In genomic region chr14:52695481-52696091, GRCh38 we compare ENCODE assay signal across 1 cellular context.
TF ChIP-seq lines count a peak whose summit lies in the region.

A gene with protein sequence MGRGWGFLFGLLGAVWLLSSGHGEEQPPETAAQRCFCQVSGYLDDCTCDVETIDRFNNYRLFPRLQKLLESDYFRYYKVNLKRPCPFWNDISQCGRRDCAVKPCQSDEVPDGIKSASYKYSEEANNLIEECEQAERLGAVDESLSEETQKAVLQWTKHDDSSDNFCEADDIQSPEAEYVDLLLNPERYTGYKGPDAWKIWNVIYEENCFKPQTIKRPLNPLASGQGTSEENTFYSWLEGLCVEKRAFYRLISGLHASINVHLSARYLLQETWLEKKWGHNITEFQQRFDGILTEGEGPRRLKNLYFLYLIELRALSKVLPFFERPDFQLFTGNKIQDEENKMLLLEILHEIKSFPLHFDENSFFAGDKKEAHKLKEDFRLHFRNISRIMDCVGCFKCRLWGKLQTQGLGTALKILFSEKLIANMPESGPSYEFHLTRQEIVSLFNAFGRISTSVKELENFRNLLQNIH (minus strand): TSS chr14:52695558. CDS start chr14:52695481, 77 bp downstream.

TF ChIP-seq in HepG2, 621 proteins besides CTCF, POLR2A, EP300 and RAD21 (continued from another document):
- TF ChIP-seq, protein P1, sequence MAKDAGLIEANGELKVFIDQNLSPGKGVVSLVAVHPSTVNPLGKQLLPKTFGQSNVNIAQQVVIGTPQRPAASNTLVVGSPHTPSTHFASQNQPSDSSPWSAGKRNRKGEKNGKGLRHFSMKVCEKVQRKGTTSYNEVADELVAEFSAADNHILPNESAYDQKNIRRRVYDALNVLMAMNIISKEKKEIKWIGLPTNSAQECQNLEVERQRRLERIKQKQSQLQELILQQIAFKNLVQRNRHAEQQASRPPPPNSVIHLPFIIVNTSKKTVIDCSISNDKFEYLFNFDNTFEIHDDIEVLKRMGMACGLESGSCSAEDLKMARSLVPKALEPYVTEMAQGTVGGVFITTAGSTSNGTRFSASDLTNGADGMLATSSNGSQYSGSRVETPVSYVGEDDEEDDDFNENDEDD (CRISPR knock-in tag; IDR thresholded peaks at IDR 0.05; ENCODE audit: borderline replicate concordance): peak; percentile 45; the same call in 1 of the 2 replicates
- TF ChIP-seq ESRRA (CRISPR knock-in tag; IDR thresholded peaks at IDR 0.05; ENCODE audit: low read depth): peak; percentile 48
- 0 out of 2 replicates have a peak, but pooled peaks have one; percentile 2 for TF ChIP-seq ZNF343 (CRISPR knock-in tag; IDR thresholded peaks at IDR 0.05)
- TF ChIP-seq SOX5 (CRISPR knock-in tag; IDR thresholded peaks at IDR 0.05; ENCODE audit: borderline replicate concordance): 0 out of 2 replicates have a peak, but pooled peaks have one; percentile 11
- TF ChIP-seq SPEN (CRISPR knock-in tag; IDR thresholded peaks at IDR 0.05; ENCODE audit: low read depth): peak; percentile 50; the same call in 1 of the 2 replicates
- TF ChIP-seq HNF1A (IDR thresholded peaks at IDR 0.05; ENCODE audit: low read depth): no peak
- no peak for TF ChIP-seq HNF1A (CRISPR knock-in tag; IDR thresholded peaks at IDR 0.05; ENCODE audit: borderline replicate concordance)
- TF ChIP-seq YY1 (IDR thresholded peaks at IDR 0.05; ENCODE audit: insufficient read depth, insufficient replicate concordance, low read depth, low read length): peak; percentile 51
- peak; percentile 51 for TF ChIP-seq POLR2AphosphoS5 (IDR thresholded peaks at IDR 0.05; ENCODE audit: low read depth, low read length)
- TF ChIP-seq ZNF709 (CRISPR knock-in tag; IDR thresholded peaks at IDR 0.05): peak; percentile 10; the same call in 1 of the 2 replicates
- 0 out of 2 replicates have a peak, but pooled peaks have one; percentile 25 for TF ChIP-seq ZNF441 (CRISPR knock-in tag; IDR thresholded peaks at IDR 0.05; ENCODE audit: borderline replicate concordance)
- TF ChIP-seq HIVEP1 (CRISPR knock-in tag; IDR thresholded peaks at IDR 0.05): no peak
- TF ChIP-seq ZBTB43 (CRISPR knock-in tag; conservative IDR thresholded peaks at IDR 0.05): 0 out of 2 replicates have a peak, but pooled peaks have one; percentile 35
- 0 out of 2 replicates have a peak, but pooled peaks have one; percentile 69 for TF ChIP-seq ZSCAN12 (CRISPR knock-in tag; IDR thresholded peaks at IDR 0.05)
- peak; percentile 82 for TF ChIP-seq RBFOX2 (IDR thresholded peaks at IDR 0.05; ENCODE audit: low read depth, low read length)
- TF ChIP-seq TCF12 (IDR thresholded peaks at IDR 0.05): no peak
- no peak for TF ChIP-seq TCF12 (CRISPR knock-in tag; IDR thresholded peaks at IDR 0.05)
- TF ChIP-seq ZBTB38 (CRISPR knock-in tag; IDR thresholded peaks at IDR 0.05): 0 out of 2 replicates have a peak, but pooled peaks have one; percentile 15
- TF ChIP-seq UBTF (CRISPR knock-in tag; IDR thresholded peaks at IDR 0.05): peak; percentile 95; the same call in 1 of the 2 replicates
- TF ChIP-seq ZNF547 (CRISPR knock-in tag; IDR thresholded peaks at IDR 0.05): peak; percentile 68; the same call in 1 of the 2 replicates
- peak; percentile 62; the same call in 1 of the 2 replicates for TF ChIP-seq ZNF563 (CRISPR knock-in tag; IDR thresholded peaks at IDR 0.05)
- TF ChIP-seq ZNF552 (CRISPR knock-in tag; IDR thresholded peaks at IDR 0.05; ENCODE audit: borderline replicate concordance): 0 out of 2 replicates have a peak, but pooled peaks have one; percentile 78
- TF ChIP-seq SNAI1 (CRISPR knock-in tag; IDR thresholded peaks at IDR 0.05; ENCODE audit: borderline replicate concordance): no peak
- TF ChIP-seq, protein P2, sequence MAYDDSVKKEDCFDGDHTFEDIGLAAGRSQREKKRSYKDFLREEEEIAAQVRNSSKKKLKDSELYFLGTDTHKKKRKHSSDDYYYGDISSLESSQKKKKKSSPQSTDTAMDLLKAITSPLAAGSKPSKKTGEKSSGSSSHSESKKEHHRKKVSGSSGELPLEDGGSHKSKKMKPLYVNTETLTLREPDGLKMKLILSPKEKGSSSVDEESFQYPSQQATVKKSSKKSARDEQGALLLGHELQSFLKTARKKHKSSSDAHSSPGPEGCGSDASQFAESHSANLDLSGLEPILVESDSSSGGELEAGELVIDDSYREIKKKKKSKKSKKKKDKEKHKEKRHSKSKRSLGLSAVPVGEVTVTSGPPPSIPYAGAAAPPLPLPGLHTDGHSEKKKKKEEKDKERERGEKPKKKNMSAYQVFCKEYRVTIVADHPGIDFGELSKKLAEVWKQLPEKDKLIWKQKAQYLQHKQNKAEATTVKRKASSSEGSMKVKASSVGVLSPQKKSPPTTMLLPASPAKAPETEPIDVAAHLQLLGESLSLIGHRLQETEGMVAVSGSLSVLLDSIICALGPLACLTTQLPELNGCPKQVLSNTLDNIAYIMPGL (CRISPR knock-in tag; IDR thresholded peaks at IDR 0.05; ENCODE audit: borderline replicate concordance in 1 of 2, low read depth in 1 of 2): peak; percentile 43 to 63; a peak in 3 of 4 replicates
